ENCODE assay signal across 11 cellular contexts in the genomic region with DNA sequence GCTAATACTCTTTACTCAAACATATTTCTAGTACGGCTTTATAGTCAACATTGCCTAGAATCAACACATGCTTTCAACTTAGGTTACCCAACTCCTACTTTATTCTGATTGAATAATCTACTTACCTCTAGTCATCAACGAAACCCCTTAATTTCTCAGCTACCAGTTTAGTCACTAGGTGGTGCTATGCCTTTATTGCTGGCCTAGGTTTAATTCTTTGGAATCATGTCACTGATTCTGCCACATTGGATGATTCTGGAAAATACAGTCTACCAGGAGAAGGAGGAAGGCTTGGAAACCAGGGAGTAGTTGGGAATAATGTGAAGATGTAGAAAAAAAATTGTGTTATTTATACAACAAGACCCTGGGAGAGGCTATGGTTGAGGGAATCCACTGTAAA.
A peak's percentile ranks its signal among the peaks of the same experiment; 100 is the strongest.
DNase-seq lines count a peak whose midpoint lies in the region; ATAC-seq and TF ChIP-seq lines count a peak whose summit lies in the region.
"Had no signal": no experiment of that assay in that cellular context is flagged by ENCODE, and none has a peak within 500 bp of the region (broad histone marks: within the 10 kb centered on the region; RNA-seq: fewer than 3 reads in every experiment).

No MANE protein-coding gene starts in this region.

- no peaks in the 10 kb centered on the region for H3K27me3 ChIP-seq in parathyroid adenoma (ENCODE audit: control insufficient read depth, insufficient read depth, low read length)

- intact Hi-C loops in left colon (cut with DNase I, micrococcal nuclease) (no loop called here), mucosa of descending colon (cut with DNase I, micrococcal nuclease) (no loop called here)

- H3K79me2 ChIP-seq in parathyroid adenoma = no peaks in the 10 kb centered on the region

- H3K4me1 ChIP-seq in parathyroid adenoma (no peaks in the 10 kb centered on the region), mucosa of descending colon (ENCODE audit: low read depth) (no peaks in the 10 kb centered on the region)

- no peak overlapping the region for H3K27ac ChIP-seq in parathyroid adenoma

- no peak overlapping the region for H3K4me3 ChIP-seq in choroid plexus epithelial cell (ENCODE audit: low read depth, low read length)
- no peak overlapping the region for H3K4me3 ChIP-seq in parathyroid adenoma (ENCODE audit: low read depth, low read length)
- no peak overlapping the region for H3K4me3 ChIP-seq in mucosa of descending colon

- H2AFZ ChIP-seq in parathyroid adenoma = no peak overlapping the region

- TF ChIP-seq CTCF in choroid plexus epithelial cell (conservative IDR thresholded peaks at IDR 0.05; ENCODE audit: low read depth, low read length) = no peak
- peak; percentile 37 for TF ChIP-seq CTCF in parathyroid adenoma (IDR thresholded peaks at IDR 0.05)
- TF ChIP-seq CTCF in mucosa of descending colon (IDR thresholded peaks at IDR 0.05) = no peak

- no peak overlapping the region for H3K9ac ChIP-seq in parathyroid adenoma

- ATAC-seq in left colon (no peak), HG02798 (IDR thresholded peaks at IDR 0.05; ENCODE audit: poor library complexity, unreplicated experiment) (no peak), mucosa of descending colon (no peak)
- ATAC-seq: stimulated activated naive B cell treated with anti-CD40 and anti-IgM and Interleukin-4, amounts not matched to agents 10 μg/mL and 1 μg/mL and 100 μg/mL, for 72 hours had no signal

- H3K36me3 ChIP-seq in parathyroid adenoma (ENCODE audit: control insufficient read depth, insufficient read depth, low read length) = no peaks in the 10 kb centered on the region
- H3K36me3 ChIP-seq in mucosa of descending colon (ENCODE audit: low read depth) = no peaks in the 10 kb centered on the region

- DNase-seq in H4 (ENCODE audit: low spot score) (peak; percentile 2), NCI-H2171 (lab: John Stamatoyannopoulos, UW) (peak; percentile 0), choroid plexus epithelial cell (ENCODE audit: low read depth) (peak; percentile 0), left colon (no peak), mucosa of descending colon (no peak)
- DNase-seq in stimulated activated CD4-positive, alpha-beta T cell treated with anti-CD3 and anti-CD28 coated beads, Interleukin-15, amount 100 ng/mL, for 24 hours = no peak
- DNase-seq: activated T-cell treated with anti-CD3 and anti-CD28 coated beads, Interleukin-2, amount 50 U/mL, for 48 hours; posterior cingulate gyrus; stimulated activated naive B cell treated with anti-CD40 and anti-IgM and Interleukin-4, amounts not matched to agents 10 μg/mL and 1 μg/mL and 100 μg/mL, for 72 hours had no signal

- H3K9me3 ChIP-seq in parathyroid adenoma (ENCODE audit: control insufficient read depth, low read length) (no peaks in the 10 kb centered on the region), mucosa of descending colon (no peaks in the 10 kb centered on the region)

- no peak overlapping the region for H3K4me2 ChIP-seq in parathyroid adenoma (ENCODE audit: low read length)

Comparison
In these comparisons a context has a peak if more than half of its experiments do, and no peak if none do; other contexts are left out.
1. DNase-seq: peak in H4 (single experiment), NCI-H2171 (single experiment) and choroid plexus epithelial cell (single experiment); none in stimulated activated CD4-positive, alpha-beta T cell treated with anti-CD3 and anti-CD28 coated beads, Interleukin-15, amount 100 ng/mL, for 24 hours (single experiment), left colon (0 of 2) and mucosa of descending colon (0 of 3).